Comparison of ENCODE assay signal across 22 cellular contexts in the genomic region with DNA sequence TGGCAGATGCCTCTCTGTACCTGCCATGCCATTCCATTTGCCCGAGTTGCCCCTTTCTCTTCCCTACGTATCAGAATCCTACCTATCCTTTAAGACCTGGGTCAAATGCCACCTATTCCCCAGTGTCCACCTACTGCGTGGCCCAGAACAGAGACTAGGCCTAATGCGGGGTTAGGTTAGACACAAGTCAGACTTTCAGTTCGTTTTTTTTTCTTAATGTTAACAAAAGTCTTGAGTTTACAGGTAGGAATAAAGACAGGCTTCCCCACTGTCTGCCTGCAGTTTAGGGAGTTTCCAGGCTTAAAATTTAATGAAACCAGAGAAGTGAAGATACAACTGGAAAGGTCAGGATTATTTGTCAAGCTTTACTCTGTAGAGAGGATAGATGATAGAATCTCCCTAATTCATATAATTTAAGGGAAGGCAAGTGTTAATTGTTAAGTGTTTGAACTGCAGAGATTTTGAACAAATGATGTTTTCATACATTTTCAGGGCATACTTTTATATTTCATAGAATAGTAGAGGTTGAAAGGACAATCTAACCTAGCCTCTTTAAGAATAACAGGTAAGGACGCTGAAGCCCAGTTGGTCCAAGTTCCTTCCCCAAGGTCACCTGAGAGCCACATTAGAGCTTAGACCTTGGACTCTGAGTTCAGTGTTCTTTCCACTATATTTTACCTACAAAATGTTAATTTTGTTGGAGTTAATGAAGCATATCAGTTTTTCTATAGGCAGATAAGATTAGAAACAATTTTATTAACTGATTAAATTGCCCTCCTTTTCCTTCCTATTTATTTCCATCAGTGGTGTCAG.
"Had no signal": no experiment of that assay in that cellular context is flagged by ENCODE, and none has a peak within 500 bp of the region (broad histone marks: within the 10 kb centered on the region; RNA-seq: fewer than 3 reads in every experiment).

No MANE protein-coding gene starts in this region.

- H3K36me3 Mint-ChIP-seq: activated naive CD8-positive, alpha-beta T cell had no signal

- H3K4me3 Mint-ChIP-seq: activated B cell treated with CpG ODN at 0.5 μM for 24 hours; activated CD4-positive, alpha-beta T cell treated with anti-CD3 and anti-CD28 coated beads, Interleukin-2, amount 10 ng/mL, durations not matched to agents 24 days and 14 days; activated naive CD4-positive, alpha-beta T cell treated with anti-CD3 and anti-CD28 coated beads for 36 hours; activated naive CD8-positive, alpha-beta T cell; activated T-cell treated with anti-CD3 and anti-CD28 coated beads, Interleukin-2, amount 50 U/mL, for 4 hours had no signal

- H3K27me3 Mint-ChIP-seq: activated B cell treated with CpG ODN at 0.5 μM for 24 hours; activated CD4-positive, alpha-beta T cell treated with anti-CD3 and anti-CD28 coated beads, Interleukin-2, amount 10 ng/mL, durations not matched to agents 24 days and 14 days; activated naive CD8-positive, alpha-beta T cell had no signal

- H3K27ac Mint-ChIP-seq: activated B cell treated with CpG ODN at 0.5 μM for 24 hours; activated CD4-positive, alpha-beta T cell treated with anti-CD3 and anti-CD28 coated beads, Interleukin-2, amount 10 ng/mL, durations not matched to agents 24 days and 14 days; activated naive CD4-positive, alpha-beta T cell treated with anti-CD3 and anti-CD28 coated beads for 36 hours; activated naive CD8-positive, alpha-beta T cell had no signal

- H3K9me3 Mint-ChIP-seq: activated naive CD4-positive, alpha-beta T cell treated with anti-CD3 and anti-CD28 coated beads for 36 hours; activated T-cell treated with anti-CD3 and anti-CD28 coated beads, Interleukin-2, amount 50 U/mL, for 4 hours had no signal

- FAIRE-seq: TTC549 had no signal

- ATAC-seq: activated T-cell treated with anti-CD3 and anti-CD28 coated beads, Interleukin-2, amount 50 U/mL, for 4 hours had no signal

- DNase-seq: activated B cell treated with CpG ODN at 0.5 μM for 24 hours; activated CD4-positive, alpha-beta T cell treated with anti-CD3 and anti-CD28 coated beads for 1 hour; activated CD4-positive, alpha-beta T cell treated with anti-CD3 and anti-CD28 coated beads, Interleukin-2, amount 10 ng/mL, durations not matched to agents 24 days and 14 days; activated CD4-positive, alpha-beta T cell treated with anti-CD3 and anti-CD28 coated beads, Interleukin-2, amount 50 U/mL, for 48 hours; activated CD8-positive, alpha-beta memory T cell treated with anti-CD3 and anti-CD28 coated beads for 24 hours; activated gamma-delta T cell; activated naive CD4-positive, alpha-beta T cell treated with anti-CD3 and anti-CD28 coated beads for 36 hours; activated T-cell treated with anti-CD3 and anti-CD28 coated beads, Interleukin-2, amount 50 U/mL, for 4 hours; Kasumi-1; KBM-7; NCI-H1105 treated with DMSO at 0.1 percent for 48 hours; NCI-H1436 treated with DMSO at 0.1 percent for 48 hours; NCI-H187 treated with DMSO at 0.1 percent for 48 hours; NCI-H2081 treated with DMSO at 0.1 percent for 48 hours; NCI-H446 treated with DMSO at 0.1 percent for 48 hours; NCI-H526 treated with DMSO at 0.1 percent for 48 hours; NCI-H82; SIG-M5; T-helper 2 cell; T1000 had no signal

- H3K4me1 Mint-ChIP-seq: activated B cell treated with CpG ODN at 0.5 μM for 24 hours; activated CD4-positive, alpha-beta T cell treated with anti-CD3 and anti-CD28 coated beads, Interleukin-2, amount 10 ng/mL, durations not matched to agents 24 days and 14 days had no signal
